1 cellular context compared by ENCODE assay signal in genomic region chr10:122953827-122954730, GRCh38.
A peak's percentile ranks its signal among the peaks of the same experiment; 100 is the strongest.
TF ChIP-seq lines count a peak whose summit lies in the region.

TSS of gene C10orf88 (minus strand) at chr10:122954227. CDS start at chr10:122954178, 49 bp downstream.

TF ChIP-seq in HepG2, 621 proteins besides CTCF, POLR2A, EP300 and RAD21 (continued from another document and continues in another):
- TF ChIP-seq PHF20 (CRISPR knock-in tag; IDR thresholded peaks at IDR 0.05) (peak; percentile 95), ELF3 (CRISPR knock-in tag; IDR thresholded peaks at IDR 0.05) (peak; percentile 88), ZNF563 (CRISPR knock-in tag; IDR thresholded peaks at IDR 0.05) (peak; percentile 97), RBFOX2 (IDR thresholded peaks at IDR 0.05; ENCODE audit: low read depth, low read length) (peak; percentile 89), MBNL3 (CRISPR knock-in tag; conservative IDR thresholded peaks at IDR 0.05) (no peak), BRD4 (CRISPR knock-in tag; IDR thresholded peaks at IDR 0.05) (peak; percentile 62; the same call in 1 of the 2 replicates), ZNF3 (CRISPR knock-in tag; IDR thresholded peaks at IDR 0.05) (0 out of 2 replicates have a peak, but pooled peaks have one; percentile 45), ZNF10 (CRISPR knock-in tag; IDR thresholded peaks at IDR 0.05; ENCODE audit: borderline replicate concordance, low read depth) (no peak), CSRNP1 (CRISPR knock-in tag; IDR thresholded peaks at IDR 0.05) (peak; percentile 93), ZSCAN12 (CRISPR knock-in tag; IDR thresholded peaks at IDR 0.05) (no peak), MXD1 (CRISPR knock-in tag; IDR thresholded peaks at IDR 0.05) (peak; percentile 90), RXRB (CRISPR knock-in tag; IDR thresholded peaks at IDR 0.05; ENCODE audit: borderline replicate concordance) (peak; percentile 86), ZNF367 (CRISPR knock-in tag; IDR thresholded peaks at IDR 0.05; ENCODE audit: borderline replicate concordance) (no peak), POGK (CRISPR knock-in tag; conservative IDR thresholded peaks at IDR 0.05) (peak; percentile 89), HNF1B (CRISPR knock-in tag; IDR thresholded peaks at IDR 0.05) (peak; percentile 96), ZBTB7A (CRISPR knock-in tag; IDR thresholded peaks at IDR 0.05) (peak; percentile 72), RAD51 (IDR thresholded peaks at IDR 0.05; ENCODE audit: borderline replicate concordance) (no peak), KAT7 (CRISPR knock-in tag; IDR thresholded peaks at IDR 0.05; ENCODE audit: borderline replicate concordance) (peak; percentile 98), BRF2 (CRISPR knock-in tag; IDR thresholded peaks at IDR 0.05) (peak; percentile 89; the same call in 1 of the 2 replicates), JUNB (CRISPR knock-in tag; IDR thresholded peaks at IDR 0.05; ENCODE audit: borderline replicate concordance) (no peak), HMG20B (CRISPR knock-in tag; conservative IDR thresholded peaks at IDR 0.05) (no peak; the same call in 1 of the 2 replicates), PHF21A (CRISPR knock-in tag; IDR thresholded peaks at IDR 0.05) (peak; percentile 86), ZNF318 (CRISPR knock-in tag; IDR thresholded peaks at IDR 0.05) (peak; percentile 32; the same call in 1 of the 2 replicates), ZNF281 (CRISPR knock-in tag; IDR thresholded peaks at IDR 0.05; ENCODE audit: borderline replicate concordance) (0 out of 2 replicates have a peak, but pooled peaks have one; percentile 14), ZBTB42 (CRISPR knock-in tag; IDR thresholded peaks at IDR 0.05) (peak; percentile 94), ZNF317 (CRISPR knock-in tag; IDR thresholded peaks at IDR 0.05) (peak; percentile 88), ZNF609 (CRISPR knock-in tag; IDR thresholded peaks at IDR 0.05; ENCODE audit: borderline replicate concordance) (peak; percentile 83), LCORL (IDR thresholded peaks at IDR 0.05) (no peak), LCORL (CRISPR knock-in tag; IDR thresholded peaks at IDR 0.05) (peak; percentile 69), CEBPB (IDR thresholded peaks at IDR 0.05; ENCODE audit: borderline replicate concordance, low read depth, low read length) (no peak)
